ENCODE assay signal across 2 cellular contexts in genomic region chr1:206883160-206883559, GRCh38.
TF ChIP-seq lines count a peak whose summit lies in the region.

No MANE protein-coding gene starts in this region.

TF ChIP-seq in IMR-90, 13 proteins besides CTCF, POLR2A, EP300 and RAD21:
- TF ChIP-seq MAZ (IDR thresholded peaks at IDR 0.05; ENCODE audit: borderline replicate concordance, low read depth, low read length) (no peak), CEBPB (IDR thresholded peaks at IDR 0.05; ENCODE audit: low read depth, low read length) (0 out of 2 replicates have a peak, but pooled peaks have one; percentile 20)

TF ChIP-seq in K562, 482 proteins besides CTCF, POLR2A, EP300 and RAD21:
- TF ChIP-seq ZBTB34 (CRISPR knock-in tag; IDR thresholded peaks at IDR 0.05) (no peak), NCOA2 (IDR thresholded peaks at IDR 0.05; ENCODE audit: partially characterized antibody in 2 of 2) (no peak), NELFE (IDR thresholded peaks at IDR 0.05; ENCODE audit: insufficient read depth, insufficient read length) (no peak), RFX1 (IDR thresholded peaks at IDR 0.05) (no peak), TRIM24 (IDR thresholded peaks at IDR 0.05) (peak in 1 of 2 experiments; percentile 38; a peak in 1 of 4 replicates), HBP1 (CRISPR knock-in tag; IDR thresholded peaks at IDR 0.05) (no peak), CEBPG (CRISPR knock-in tag; IDR thresholded peaks at IDR 0.05) (no peak), CEBPG (tag; conservative IDR thresholded peaks at IDR 0.05 in 1 of 2, IDR thresholded peaks at IDR 0.05 in 1 of 2) (peak; percentile 54 to 86; a peak in 3 of 4 replicates)
TF ChIP-seq in K562: peak in this region for 2.
